9 cellular contexts compared by ENCODE assay signal in the genomic region with DNA sequence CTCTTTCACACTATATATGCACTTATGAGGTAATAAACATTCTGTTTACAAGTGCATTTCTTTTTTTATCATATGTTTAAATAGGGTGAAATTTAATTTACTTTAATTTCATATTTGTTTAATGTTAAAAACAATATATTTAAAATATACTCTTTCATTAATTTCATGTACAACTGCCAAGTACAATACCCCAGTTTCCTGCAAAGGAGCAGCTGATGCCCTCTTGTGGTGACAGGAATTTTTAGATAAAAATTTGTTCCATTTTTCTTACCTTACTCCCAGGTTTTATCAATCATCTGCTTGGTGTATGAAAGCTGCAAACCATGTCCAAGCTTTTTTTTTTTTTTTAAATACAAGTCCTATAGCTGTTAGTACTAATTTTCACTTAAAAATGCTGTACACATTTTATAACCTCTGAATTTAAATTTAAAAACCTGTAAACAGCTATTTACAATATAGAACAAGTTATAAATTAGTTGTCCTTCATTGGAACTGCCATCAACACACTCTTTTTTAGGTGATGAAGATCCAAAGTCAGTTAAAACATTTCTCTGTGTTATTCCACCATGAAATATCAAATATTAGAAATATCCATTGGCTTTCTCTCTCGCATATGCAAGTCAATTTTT. TPM values are rescaled to one million over a fixed set of nuclear protein-coding genes. Genes with fewer than 3 reads are reported as not detected.
A peak's percentile ranks its signal among the peaks of the same experiment; 100 is the strongest.
DNase-seq lines count a peak whose midpoint lies in the region; ATAC-seq, FAIRE-seq and TF ChIP-seq lines count a peak whose summit lies in the region.
"Had no signal": no experiment of that assay in that cellular context is flagged by ENCODE, and none has a peak within 500 bp of the region (broad histone marks: within the 10 kb centered on the region; RNA-seq: fewer than 3 reads in every experiment).

No MANE protein-coding gene starts in this region.

- no peaks in the 10 kb centered on the region for H3K79me2 ChIP-seq in mesendoderm (ENCODE audit: control insufficient read depth, insufficient read depth, low read length)

- DNase-seq in LoVo (ENCODE audit: low spot score) = peak; percentile 34
- DNase-seq in astrocyte of the spinal cord (ENCODE audit: low read depth, low spot score) = peak; percentile 33
- peak; percentile 16 for DNase-seq in mesendoderm
- DNase-seq in effector CD4-positive, alpha-beta T cell = no peak
- no peak for DNase-seq in NCI-H524 treated with DMSO at 0.1 percent for 48 hours (lab: John Stamatoyannopoulos, UW)
- DNase-seq: stimulated activated CD8-positive, alpha-beta memory T cell treated with anti-CD3 and anti-CD28 coated beads, Interleukin-4, amount 100 ng/mL, for 48 hours had no signal

- no peak overlapping the region for H3K18ac ChIP-seq in mesendoderm (ENCODE audit: low read length)

- peak; percentile 59 for TF ChIP-seq CTCF in astrocyte of the spinal cord (IDR thresholded peaks at IDR 0.05; ENCODE audit: low read depth, low read length)

- H3K4ac ChIP-seq in mesendoderm (ENCODE audit: low read depth, low read length) = no peak overlapping the region

- H2BK5ac ChIP-seq in mesendoderm (ENCODE audit: low read length) = no peak overlapping the region

- H3K36me3 ChIP-seq in mesendoderm (ENCODE audit: control insufficient read depth, insufficient read depth, low read length) = no peaks in the 10 kb centered on the region

- no peak overlapping the region for H3K27ac ChIP-seq in mesendoderm (ENCODE audit: low read depth, low read length)

- no peak overlapping the region for H2BK120ac ChIP-seq in mesendoderm (ENCODE audit: low read depth, low read length)

- no peak for ATAC-seq in HG02642 (IDR thresholded peaks at IDR 0.05; ENCODE audit: poor library complexity, unreplicated experiment)
- no peak for ATAC-seq in GM21619 (IDR thresholded peaks at IDR 0.05; ENCODE audit: unreplicated experiment)

- H2AK5ac ChIP-seq in mesendoderm (ENCODE audit: low read length) = no peak overlapping the region

- no peaks in the 10 kb centered on the region for H3K4me1 ChIP-seq in mesendoderm (ENCODE audit: control insufficient read depth, low read depth, low read length)

- H3K23ac ChIP-seq in mesendoderm (ENCODE audit: low read length) = no peak overlapping the region

- no peak overlapping the region for H3K4me3 ChIP-seq in astrocyte of the spinal cord (ENCODE audit: low read depth, low read length)
- H3K4me3 ChIP-seq in mesendoderm (ENCODE audit: low read length) = no peak overlapping the region

- H3K4me2 ChIP-seq in mesendoderm (ENCODE audit: low read length) = no peak overlapping the region

- WGBS in mesendoderm (ENCODE audit: extremely low coverage, insufficient coverage, low lambda C conversion rate) = no CpG with 5 or more reads among the region's 1 CpG

- H4K8ac ChIP-seq in mesendoderm (ENCODE audit: low read depth, low read length) = no peak overlapping the region

- no peak overlapping the region for H2BK15ac ChIP-seq in mesendoderm (replicated peaks; ENCODE audit: low read depth)

- FAIRE-seq in G401.6 (lab: Jason Lieb, UNC) = peak; percentile 92

- no peak overlapping the region for H3K9ac ChIP-seq in mesendoderm (ENCODE audit: low read length)

- in situ Hi-C loops in astrocyte of the spinal cord (cut with HindIII; ENCODE audit: low sequenced_read_pairs) = no loop called here

- H3K27me3 ChIP-seq in mesendoderm (ENCODE audit: insufficient read depth, low read length, poor library complexity) = peaks cover 2% of the 10 kb centered on the region

- H3K79me1 ChIP-seq in mesendoderm (ENCODE audit: low read length) = no peaks in the 10 kb centered on the region

- no peak overlapping the region for H3K56ac ChIP-seq in mesendoderm (ENCODE audit: low read length)

- H4K5ac ChIP-seq in mesendoderm (ENCODE audit: low read length) = no peak overlapping the region

RNA-seq across cellular contexts. Expression of a gene that starts 4.9 kb away (rescaled TPM):
- 5.1 TPM for polyA plus RNA-seq in mesendoderm (2013, experiment 1 of 2)
- 5.2 TPM for polyA plus RNA-seq in mesendoderm (2013, experiment 2 of 2)

Comparison
In these comparisons a context has a peak if more than half of its experiments do, and no peak if none do; other contexts are left out.
1. DNase-seq: peak in LoVo (single experiment), astrocyte of the spinal cord (single experiment) and mesendoderm (single experiment); none in effector CD4-positive, alpha-beta T cell (single experiment) and NCI-H524 treated with DMSO at 0.1 percent for 48 hours (single experiment).